ENCODE assay signal across 1 cellular context in the genomic region with DNA sequence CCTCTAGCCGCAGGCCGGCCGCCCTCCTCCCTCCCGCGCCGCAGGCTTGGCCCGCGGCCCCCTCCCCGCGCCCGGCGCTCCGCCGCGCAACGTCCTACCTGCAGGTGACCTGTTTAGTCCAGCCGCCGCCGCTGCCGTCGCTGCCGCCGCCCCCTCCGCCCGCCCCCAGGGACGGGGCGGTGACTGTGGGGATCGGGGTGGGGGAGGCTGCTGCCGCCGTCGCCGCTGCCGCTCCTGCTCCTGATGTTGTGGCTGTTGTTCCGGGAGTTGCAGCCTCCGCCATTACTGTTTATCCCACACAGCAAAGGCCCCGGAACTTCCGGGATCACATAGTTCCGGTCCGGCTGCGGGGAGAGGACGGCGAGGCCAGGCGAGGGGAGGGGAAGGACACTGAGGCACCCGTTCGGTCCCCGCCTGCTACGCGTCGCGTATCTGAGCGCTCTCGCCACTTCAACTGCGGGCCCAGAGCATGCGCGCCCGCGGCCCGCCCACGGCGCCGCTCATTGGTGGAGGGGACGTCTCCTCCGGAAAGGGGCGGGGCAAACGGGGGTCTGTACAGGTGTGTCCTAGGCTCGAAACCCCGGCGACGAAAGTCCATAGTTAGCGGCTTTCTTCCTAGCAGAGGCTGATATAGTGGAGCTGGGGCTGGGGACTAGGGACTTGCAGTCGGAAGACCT.
TF ChIP-seq lines count a peak whose summit lies in the region.

A gene with protein sequence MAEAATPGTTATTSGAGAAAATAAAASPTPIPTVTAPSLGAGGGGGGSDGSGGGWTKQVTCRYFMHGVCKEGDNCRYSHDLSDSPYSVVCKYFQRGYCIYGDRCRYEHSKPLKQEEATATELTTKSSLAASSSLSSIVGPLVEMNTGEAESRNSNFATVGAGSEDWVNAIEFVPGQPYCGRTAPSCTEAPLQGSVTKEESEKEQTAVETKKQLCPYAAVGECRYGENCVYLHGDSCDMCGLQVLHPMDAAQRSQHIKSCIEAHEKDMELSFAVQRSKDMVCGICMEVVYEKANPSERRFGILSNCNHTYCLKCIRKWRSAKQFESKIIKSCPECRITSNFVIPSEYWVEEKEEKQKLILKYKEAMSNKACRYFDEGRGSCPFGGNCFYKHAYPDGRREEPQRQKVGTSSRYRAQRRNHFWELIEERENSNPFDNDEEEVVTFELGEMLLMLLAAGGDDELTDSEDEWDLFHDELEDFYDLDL (minus strand): TSS at position 444 of the 677 bp plus-strand sequence. CDS start 161 bp downstream, at position 283.

TF ChIP-seq in HepG2, 621 proteins besides CTCF, POLR2A, EP300 and RAD21 (continued from another document):
- no peak for TF ChIP-seq FIP1L1 (IDR thresholded peaks at IDR 0.05; ENCODE audit: borderline replicate concordance, insufficient read depth, low read depth, low read length)
- TF ChIP-seq STAT5B (CRISPR knock-in tag; IDR thresholded peaks at IDR 0.05), result no peak
- TF ChIP-seq, protein P1, sequence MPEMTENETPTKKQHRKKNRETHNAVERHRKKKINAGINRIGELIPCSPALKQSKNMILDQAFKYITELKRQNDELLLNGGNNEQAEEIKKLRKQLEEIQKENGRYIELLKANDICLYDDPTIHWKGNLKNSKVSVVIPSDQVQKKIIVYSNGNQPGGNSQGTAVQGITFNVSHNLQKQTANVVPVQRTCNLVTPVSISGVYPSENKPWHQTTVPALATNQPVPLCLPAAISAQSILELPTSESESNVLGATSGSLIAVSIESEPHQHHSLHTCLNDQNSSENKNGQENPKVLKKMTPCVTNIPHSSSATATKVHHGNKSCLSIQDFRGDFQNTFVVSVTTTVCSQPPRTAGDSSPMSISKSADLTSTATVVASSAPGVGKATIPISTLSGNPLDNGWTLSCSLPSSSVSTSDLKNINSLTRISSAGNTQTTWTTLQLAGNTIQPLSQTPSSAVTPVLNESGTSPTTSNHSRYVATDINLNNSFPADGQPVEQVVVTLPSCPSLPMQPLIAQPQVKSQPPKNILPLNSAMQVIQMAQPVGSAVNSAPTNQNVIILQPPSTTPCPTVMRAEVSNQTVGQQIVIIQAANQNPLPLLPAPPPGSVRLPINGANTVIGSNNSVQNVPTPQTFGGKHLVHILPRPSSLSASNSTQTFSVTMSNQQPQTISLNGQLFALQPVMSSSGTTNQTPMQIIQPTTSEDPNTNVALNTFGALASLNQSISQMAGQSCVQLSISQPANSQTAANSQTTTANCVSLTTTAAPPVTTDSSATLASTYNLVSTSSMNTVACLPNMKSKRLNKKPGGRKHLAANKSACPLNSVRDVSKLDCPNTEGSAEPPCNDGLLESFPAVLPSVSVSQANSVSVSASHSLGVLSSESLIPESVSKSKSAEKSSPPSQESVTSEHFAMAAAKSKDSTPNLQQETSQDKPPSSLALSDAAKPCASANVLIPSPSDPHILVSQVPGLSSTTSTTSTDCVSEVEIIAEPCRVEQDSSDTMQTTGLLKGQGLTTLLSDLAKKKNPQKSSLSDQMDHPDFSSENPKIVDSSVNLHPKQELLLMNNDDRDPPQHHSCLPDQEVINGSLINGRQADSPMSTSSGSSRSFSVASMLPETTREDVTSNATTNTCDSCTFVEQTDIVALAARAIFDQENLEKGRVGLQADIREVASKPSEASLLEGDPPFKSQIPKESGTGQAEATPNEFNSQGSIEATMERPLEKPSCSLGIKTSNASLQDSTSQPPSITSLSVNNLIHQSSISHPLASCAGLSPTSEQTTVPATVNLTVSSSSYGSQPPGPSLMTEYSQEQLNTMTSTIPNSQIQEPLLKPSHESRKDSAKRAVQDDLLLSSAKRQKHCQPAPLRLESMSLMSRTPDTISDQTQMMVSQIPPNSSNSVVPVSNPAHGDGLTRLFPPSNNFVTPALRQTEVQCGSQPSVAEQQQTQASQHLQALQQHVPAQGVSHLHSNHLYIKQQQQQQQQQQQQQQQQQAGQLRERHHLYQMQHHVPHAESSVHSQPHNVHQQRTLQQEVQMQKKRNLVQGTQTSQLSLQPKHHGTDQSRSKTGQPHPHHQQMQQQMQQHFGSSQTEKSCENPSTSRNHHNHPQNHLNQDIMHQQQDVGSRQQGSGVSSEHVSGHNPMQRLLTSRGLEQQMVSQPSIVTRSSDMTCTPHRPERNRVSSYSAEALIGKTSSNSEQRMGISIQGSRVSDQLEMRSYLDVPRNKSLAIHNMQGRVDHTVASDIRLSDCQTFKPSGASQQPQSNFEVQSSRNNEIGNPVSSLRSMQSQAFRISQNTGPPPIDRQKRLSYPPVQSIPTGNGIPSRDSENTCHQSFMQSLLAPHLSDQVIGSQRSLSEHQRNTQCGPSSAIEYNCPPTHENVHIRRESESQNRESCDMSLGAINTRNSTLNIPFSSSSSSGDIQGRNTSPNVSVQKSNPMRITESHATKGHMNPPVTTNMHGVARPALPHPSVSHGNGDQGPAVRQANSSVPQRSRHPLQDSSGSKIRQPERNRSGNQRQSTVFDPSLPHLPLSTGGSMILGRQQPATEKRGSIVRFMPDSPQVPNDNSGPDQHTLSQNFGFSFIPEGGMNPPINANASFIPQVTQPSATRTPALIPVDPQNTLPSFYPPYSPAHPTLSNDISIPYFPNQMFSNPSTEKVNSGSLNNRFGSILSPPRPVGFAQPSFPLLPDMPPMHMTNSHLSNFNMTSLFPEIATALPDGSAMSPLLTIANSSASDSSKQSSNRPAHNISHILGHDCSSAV (CRISPR knock-in tag; IDR thresholded peaks at IDR 0.05; ENCODE audit: borderline replicate concordance), result no peak
- peak; percentile 75; the same call in 1 of the 2 replicates for TF ChIP-seq RNF2 (conservative IDR thresholded peaks at IDR 0.05; ENCODE audit: low read depth)
- peak; percentile 79; the same call in 1 of the 2 replicates for TF ChIP-seq ATF7-NPFF (CRISPR knock-in tag; IDR thresholded peaks at IDR 0.05; ENCODE audit: low read depth)
- TF ChIP-seq SIN3A (IDR thresholded peaks at IDR 0.05; ENCODE audit: borderline replicate concordance, low read depth, low read length), result peak; percentile 33; the same call in 1 of the 2 replicates
